8 cellular contexts compared by ENCODE assay signal in genomic region chr1:212415107-212415841, GRCh38. TPM values are rescaled to one million over a fixed set of nuclear protein-coding genes. Genes with fewer than 3 reads are reported as not detected.
DNase-seq lines count a peak whose midpoint lies in the region; ATAC-seq, FAIRE-seq and TF ChIP-seq lines count a peak whose summit lies in the region.

No MANE protein-coding gene starts in this region.

- peaks cover 25% of the 10 kb centered on the region for H3K4me1 ChIP-seq in CD8-positive, alpha-beta memory T cell (ENCODE audit: insufficient read depth, low read length)
- 0 out of 2 replicates have a peak, but pooled peaks cover 6% of the 10 kb centered on the region for H3K4me1 ChIP-seq in MM.1S (ENCODE audit: low read length)
- H3K4me1 ChIP-seq in mucosa of rectum (ENCODE audit: control insufficient read depth in 2 of 2, insufficient read depth in 2 of 2, low read length in 2 of 2): peaks cover 6% of the 10 kb centered on the region in 2 donors
- H3K4me1 ChIP-seq in foreskin keratinocyte: no peaks in the 10 kb centered on the region

- H3K79me2 ChIP-seq in MM.1S (ENCODE audit: low read length): no peaks in the 10 kb centered on the region

- no peaks in the 10 kb centered on the region for H3K27me3 Mint-ChIP-seq in CD8-positive, alpha-beta memory T cell
- H3K27me3 Mint-ChIP-seq in MCF 10A (ENCODE audit: insufficient read depth, unreplicated experiment): no peaks in the 10 kb centered on the region

- peaks cover 33 to 41% (median 34%) of the 10 kb centered on the region in 3 donors for H3K4me1 Mint-ChIP-seq in CD8-positive, alpha-beta memory T cell
- peaks cover 17% of the 10 kb centered on the region for H3K4me1 Mint-ChIP-seq in MCF 10A (ENCODE audit: insufficient read depth, unreplicated experiment)

- no peaks in the 10 kb centered on the region for H4K20me1 ChIP-seq in MM.1S (ENCODE audit: insufficient read depth, low read length)

- BruUV-seq in MCF 10A (replicated peaks; lab: Mats Ljungman, UMichigan): no TSS peak

- POLR2A ChIA-PET in CD8-positive, alpha-beta memory T cell (lab: Charles Lee): interaction anchor here (1.2 kb wide), 1 partner anchor 18 kb away, joined by 10 read pairs; the partner anchor contains the start of gene NENF
- POLR2A ChIA-PET in MCF 10A (lab: Yijun Ruan, JAX): interaction anchor here (0.7 to 2.5 kb wide), 9 partner anchors 9 to 1014 kb away, joined by 3 to 15 read pairs (median 6); partner anchors contain the start of genes NENF, NSL1 and TATDN3

- peak overlapping the region; percentile 89 for H2AFZ ChIP-seq in MM.1S (ENCODE audit: low read length)

- no peak for ATAC-seq in foreskin keratinocyte

- peak overlapping the region; percentile 55 for H3K27ac ChIP-seq in CD8-positive, alpha-beta memory T cell (ENCODE audit: low read depth, low read length)
- H3K27ac ChIP-seq in MM.1S (ENCODE audit: low read length): no peak overlapping the region
- H3K27ac ChIP-seq in mucosa of rectum (ENCODE audit: low read depth in 2 of 2, low read length in 2 of 2): peak overlapping the region; percentile 23 to 65
- H3K27ac ChIP-seq in foreskin keratinocyte: no peak overlapping the region

- H3K27ac Mint-ChIP-seq in CD8-positive, alpha-beta memory T cell: peak overlapping the region; percentile 69 to 99 (median 94)
- H3K27ac Mint-ChIP-seq in MCF 10A (ENCODE audit: low read depth, unreplicated experiment): peak overlapping the region; percentile 18

- H3K4me3 Mint-ChIP-seq in CD8-positive, alpha-beta memory T cell: peak overlapping the region; percentile 90 to 98 (median 92)
- H3K4me3 Mint-ChIP-seq in MCF 10A (ENCODE audit: unreplicated experiment): peak overlapping the region; percentile 80

- intact Hi-C loops in MCF 10A (cut with micrococcal nuclease): no loop called here

- H3K36me3 ChIP-seq in CD8-positive, alpha-beta memory T cell (ENCODE audit: insufficient read depth, low read length): peaks cover 13% of the 10 kb centered on the region
- H3K36me3 ChIP-seq in MM.1S (replicated peaks; ENCODE audit: insufficient read depth, low read length): no peaks in the 10 kb centered on the region
- H3K36me3 ChIP-seq in mucosa of rectum (ENCODE audit: control insufficient read depth in 2 of 2, insufficient read depth in 2 of 2, low read length in 2 of 2): peaks cover 2 to 4% of the 10 kb centered on the region in 2 donors

- H3K9ac ChIP-seq in MM.1S (ENCODE audit: low read length) (peak overlapping the region; percentile 55; the same call in 1 of the 2 replicates), mucosa of rectum (ENCODE audit: low read depth in 1 of 2, low read length in 2 of 2) (peak overlapping the region in 1 of 2 donors; percentile 68)

- no peaks in the 10 kb centered on the region for H3K27me3 ChIP-seq in CD8-positive, alpha-beta memory T cell (ENCODE audit: insufficient read depth, low read length, poor library complexity, severe bottlenecking)
- no peaks in the 10 kb centered on the region for H3K27me3 ChIP-seq in MM.1S (replicated peaks; ENCODE audit: insufficient read depth, low read length)
- no peaks in the 10 kb centered on the region for H3K27me3 ChIP-seq in mucosa of rectum (ENCODE audit: control insufficient read depth in 2 of 2, insufficient read depth in 2 of 2, low read length in 2 of 2)
- H3K27me3 ChIP-seq in foreskin keratinocyte: no peaks in the 10 kb centered on the region

- CTCF ChIA-PET in CD8-positive, alpha-beta memory T cell (lab: Charles Lee): interaction anchor here (0.8 to 1.7 kb wide), 3 partner anchors 9 to 380 kb away, joined by 3 to 4 read pairs (median 4); partner anchors contain the start of genes DTL and INTS7
- CTCF ChIA-PET in MCF 10A (lab: Yijun Ruan, JAX): interaction anchor here (0.6 to 7.8 kb wide), 7 partner anchors 15 to 1938 kb away, joined by 3 to 46 read pairs (median 3); no protein-coding TSS in a partner anchor

- H3K36me3 Mint-ChIP-seq in CD8-positive, alpha-beta memory T cell: peaks cover 0 to 24% (median under 1%) of the 10 kb centered on the region in 3 donors
- peaks cover 2% of the 10 kb centered on the region for H3K36me3 Mint-ChIP-seq in MCF 10A (ENCODE audit: insufficient read depth, unreplicated experiment)

- H3K4me3 ChIP-seq in CD8-positive, alpha-beta memory T cell (ENCODE audit: low read length): peak overlapping the region; percentile 90
- H3K4me3 ChIP-seq in MM.1S (ENCODE audit: low read length) (peak overlapping the region; percentile 86), mucosa of rectum (ENCODE audit: low read length in 2 of 2) (peak overlapping the region; percentile 84 to 92)

- peak in 1 of 5 donors; percentile 5 for DNase-seq in CD8-positive, alpha-beta memory T cell
- DNase-seq in MM.1S (no peak), MCF 10A (ENCODE audit: unreplicated experiment) (no peak), foreskin keratinocyte (no peak), AG08396 (ENCODE audit: low spot score) (no peak), HTR-8/SVneo (ENCODE audit: insufficient read length, low spot score) (no peak), glomerular visceral epithelial cell (ENCODE audit: extremely low spot score) (no peak)

- peak overlapping the region; percentile 75 for H3K4me2 ChIP-seq in MM.1S (ENCODE audit: low read depth, low read length)

- no peak for FAIRE-seq in HTR-8/SVneo (lab: Jason Lieb, UNC)

- H3F3A ChIP-seq in MM.1S (ENCODE audit: insufficient read depth, low read length): no peaks in the 10 kb centered on the region

- H3K9me3 Mint-ChIP-seq in CD8-positive, alpha-beta memory T cell: no peaks in the 10 kb centered on the region
- H3K9me3 Mint-ChIP-seq in MCF 10A (ENCODE audit: unreplicated experiment): no peaks in the 10 kb centered on the region

- no peaks in the 10 kb centered on the region for H3K9me3 ChIP-seq in CD8-positive, alpha-beta memory T cell (ENCODE audit: low read length)
- H3K9me3 ChIP-seq in MM.1S (replicated peaks; ENCODE audit: insufficient read depth, low read length) (no peaks in the 10 kb centered on the region), mucosa of rectum (ENCODE audit: control insufficient read depth in 2 of 2, low read length in 2 of 2) (no peaks in the 10 kb centered on the region)

- TF ChIP-seq CTCF in MM.1S (IDR thresholded peaks at IDR 0.05; ENCODE audit: low read length) (no peak), MCF 10A (IDR thresholded peaks at IDR 0.05; ENCODE audit: unreplicated experiment) (no peak), foreskin keratinocyte (conservative IDR thresholded peaks at IDR 0.05) (no peak)

- no peaks in the 10 kb centered on the region for H3K9me2 ChIP-seq in MM.1S (replicated peaks; ENCODE audit: insufficient read depth, low read length)

RNA-seq across cellular contexts. Expression of gene PACC1, which starts 0.6 kb away (rescaled TPM):
- 10 to 100 TPM; 16.9 to 17.8 TPM for total RNA-seq in CD8-positive, alpha-beta memory T cell
- polyA plus RNA-seq in CD8-positive, alpha-beta memory T cell: 15.1 TPM
- total RNA-seq in MCF 10A (2022): 23.0 and 23.3 TPM in 2 replicates
- 15.0 and 17.7 TPM in 2 replicates for total RNA-seq in foreskin keratinocyte
- polyA plus RNA-seq in foreskin keratinocyte: 10.4 and 12.9 TPM in 2 replicates

RNA-seq across cellular contexts. Expression of gene NENF, which starts 17.4 kb away (rescaled TPM):
- total RNA-seq in CD8-positive, alpha-beta memory T cell: 10 to 100 TPM; 45.5 to 47.9 TPM
- polyA plus RNA-seq in CD8-positive, alpha-beta memory T cell: 49.9 TPM
- total RNA-seq in MCF 10A (2022) (110 and 122 TPM in 2 replicates), foreskin keratinocyte (80.7 and 82.8 TPM in 2 replicates)
- 113 and 114 TPM in 2 replicates for polyA plus RNA-seq in foreskin keratinocyte

Comparison
In these comparisons a context has a peak if more than half of its experiments do, and no peak if none do; other contexts are left out.
1. H3K27ac ChIP-seq: peak in CD8-positive, alpha-beta memory T cell (single experiment) and mucosa of rectum (2 of 2); none in MM.1S (single experiment) and foreskin keratinocyte (single experiment).
2. Peak in every context shown above with its lines, with median percentiles within 50 percentile points of each other: H3K4me3 ChIP-seq.